Comparison of ENCODE assay signal across 1 cellular context in the genomic region with DNA sequence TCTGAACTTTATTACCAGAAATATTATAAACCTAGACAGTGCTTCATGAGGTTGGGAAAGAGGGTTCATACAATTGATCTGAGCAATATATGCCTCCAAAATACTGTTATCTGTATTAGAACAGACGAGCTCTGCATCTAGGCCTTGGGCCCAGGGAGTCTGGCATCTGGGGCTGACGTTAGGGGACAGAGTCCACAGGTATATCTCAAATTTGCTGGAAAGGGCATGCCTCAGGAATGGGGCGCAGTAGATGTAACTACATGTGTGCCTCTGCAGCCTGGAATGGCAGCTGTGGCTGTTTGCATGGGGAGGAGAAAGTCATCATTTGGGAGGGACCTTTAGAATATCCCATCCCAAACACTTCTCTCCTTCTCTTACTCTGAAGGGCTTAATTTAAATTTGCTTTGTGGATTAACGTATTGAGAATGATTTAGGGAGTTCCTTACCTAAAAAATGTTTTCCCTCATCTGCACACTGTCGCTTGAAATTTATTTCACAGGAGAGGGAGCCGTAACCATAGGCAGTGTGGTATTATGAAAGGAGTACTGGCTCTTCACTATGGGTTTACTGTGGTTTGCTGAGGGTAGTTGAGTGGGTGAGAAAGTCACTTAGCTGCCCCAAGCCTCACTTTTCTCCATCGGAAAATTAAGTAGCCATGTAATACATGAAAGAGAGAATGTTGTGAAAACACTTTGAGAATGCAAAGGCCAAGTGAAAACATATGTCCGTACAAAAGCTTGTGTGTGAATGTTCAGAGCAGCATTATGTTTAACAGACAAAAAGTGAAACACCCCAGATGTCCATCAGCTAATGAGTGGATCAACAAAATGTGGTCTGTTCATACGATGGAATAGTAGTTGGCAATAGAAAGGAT.
TF ChIP-seq lines count a peak whose summit lies in the region.

No MANE protein-coding gene starts in this region.

TF ChIP-seq in HEK293, 187 proteins besides CTCF, POLR2A, EP300 and RAD21 (continued from another document):
- TF ChIP-seq, protein P1, sequence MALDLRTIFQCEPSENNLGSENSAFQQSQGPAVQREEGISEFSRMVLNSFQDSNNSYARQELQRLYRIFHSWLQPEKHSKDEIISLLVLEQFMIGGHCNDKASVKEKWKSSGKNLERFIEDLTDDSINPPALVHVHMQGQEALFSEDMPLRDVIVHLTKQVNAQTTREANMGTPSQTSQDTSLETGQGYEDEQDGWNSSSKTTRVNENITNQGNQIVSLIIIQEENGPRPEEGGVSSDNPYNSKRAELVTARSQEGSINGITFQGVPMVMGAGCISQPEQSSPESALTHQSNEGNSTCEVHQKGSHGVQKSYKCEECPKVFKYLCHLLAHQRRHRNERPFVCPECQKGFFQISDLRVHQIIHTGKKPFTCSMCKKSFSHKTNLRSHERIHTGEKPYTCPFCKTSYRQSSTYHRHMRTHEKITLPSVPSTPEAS (tag by site-specific recombination; IDR thresholded peaks at IDR 0.05) = no peak
- peak; percentile 35; the same call in 1 of the 2 replicates for TF ChIP-seq PRDM1 (tag by site-specific recombination; IDR thresholded peaks at IDR 0.05)
